In genomic region chr18:12647773-12648172, GRCh38 we compare ENCODE assay signal across 25 cellular contexts. TPM values are rescaled to one million over a fixed set of nuclear protein-coding genes. Genes with fewer than 3 reads are reported as not detected.
DNase-seq lines count a peak whose midpoint lies in the region; ATAC-seq, FAIRE-seq and TF ChIP-seq lines count a peak whose summit lies in the region.
"Had no signal": no experiment of that assay in that cellular context is flagged by ENCODE, and none has a peak within 500 bp of the region (broad histone marks: within the 10 kb centered on the region; RNA-seq: fewer than 3 reads in every experiment).

No MANE protein-coding gene starts in this region.

- FAIRE-seq in H1 (lab: Jason Lieb, UNC) = no peak
- FAIRE-seq: A549, D721Med, GM12892 had no signal

- H2BK5ac ChIP-seq in H1 (ENCODE audit: low read depth, low read length) = no peak overlapping the region

- H3K4me3 ChIP-seq in GM23338 (no peak overlapping the region), H1 (ENCODE audit: extremely low read depth in 1 of 4, insufficient read depth in 2 of 4, low read depth in 3 of 4, low read length in 4 of 4) (no peak overlapping the region; a peak in 1 of 8 replicates)
- H3K4me3 ChIP-seq: A549; BLaER1 treated with 17β-estradiol and CSF1 and Interleukin-3, amounts not matched to agents 10 nM and 100 nM; HAP-1 had no signal

- H3K14ac ChIP-seq in H1 (ENCODE audit: insufficient read length) = no peak overlapping the region

- no peaks in the 10 kb centered on the region for H3K79me1 ChIP-seq in H1 (ENCODE audit: low read depth, low read length)

- no peak for TF ChIP-seq POLR2A in H1 (IDR thresholded peaks at IDR 0.05; ENCODE audit: control extremely low read depth in 1 of 2, low read depth in 2 of 2, low read length in 2 of 2)

- POLR2A ChIA-PET in H1 (lab: Charles Lee; ENCODE audit: partially characterized antibody) = no interaction called here

- H3K36me3 ChIP-seq in GM23338 (ENCODE audit: insufficient read depth) (no peaks in the 10 kb centered on the region), H1 (ENCODE audit: control insufficient read depth in 2 of 4, insufficient read depth in 4 of 4, low read length in 3 of 4) (0 out of 8 replicates have a peak, but pooled peaks cover 0 to 3% (median 0%) of the 10 kb centered on the region in 4 experiments)
- H3K36me3 ChIP-seq: BE2C had no signal

- no peak for TF ChIP-seq RAD21 in H1 (IDR thresholded peaks at IDR 0.05 in 1 of 2, conservative IDR thresholded peaks at IDR 0.05 in 1 of 2; ENCODE audit: low read depth in 2 of 2, low read length in 2 of 2)

- H3K23ac ChIP-seq in H1 (ENCODE audit: insufficient read length) = no peak overlapping the region

- H2BK20ac ChIP-seq in H1 (ENCODE audit: low read length) = no peak overlapping the region

- no peak overlapping the region for H3K27ac ChIP-seq in GM23338 (ENCODE audit: low read depth)
- H3K27ac ChIP-seq in H1 (ENCODE audit: low read depth, low read length) = no peak overlapping the region
- H3K27ac ChIP-seq: A549; BLaER1 treated with 17β-estradiol and CSF1 and Interleukin-3, amounts not matched to agents 10 nM and 100 nM had no signal

- H3K9me2 ChIP-seq in GM23338 (ENCODE audit: insufficient read depth) = no peaks in the 10 kb centered on the region

- H4K20me1 ChIP-seq in GM23338 (replicated peaks; ENCODE audit: insufficient read depth) (no peaks in the 10 kb centered on the region), H1 (replicated peaks in 1 of 2; ENCODE audit: control insufficient read depth in 1 of 2, insufficient read depth in 2 of 2, low read length in 2 of 2) (no peaks in the 10 kb centered on the region)

- H3K9me3 Mint-ChIP-seq in GM23338 (no peaks in the 10 kb centered on the region; the same call in 2 of the 3 replicates), nephron progenitor cell (no peaks in the 10 kb centered on the region)
- H3K9me3 Mint-ChIP-seq in activated T-helper 17 cell treated with anti-CD3 and anti-CD28 coated beads, Interleukin-2, amount 50 U/mL, for 72 hours = no peaks in the 10 kb centered on the region
- H3K9me3 Mint-ChIP-seq: CD14-positive monocyte; CD4-positive, alpha-beta T cell; CD8-positive, alpha-beta memory T cell; HFFc6 had no signal

- TF ChIP-seq CTCF in GM23338 (conservative IDR thresholded peaks at IDR 0.05; ENCODE audit: low read depth in 2 of 2) (no peak), H1 (IDR thresholded peaks at IDR 0.05; ENCODE audit: control extremely low read depth in 1 of 3, insufficient read depth in 1 of 3, low read depth in 1 of 3, low read length in 3 of 3) (no peak), nephron progenitor cell (IDR thresholded peaks at IDR 0.05) (no peak)

- WGBS in H1 (ENCODE audit: extremely low coverage in 1 of 2, insufficient coverage in 1 of 2, insufficient read length in 1 of 2, insufficient replicate concordance in 2 of 2, low coverage in 1 of 2, low lambda C conversion rate in 2 of 2, missing lambda C conversion rate in 1 of 2), 2 experiments = 53% methylated on average over 3 of the region's 3 CpGs; no CpG with 5 or more reads in 1 of the 2 experiments

- no peak overlapping the region for H4K91ac ChIP-seq in H1 (replicated peaks; ENCODE audit: insufficient read length, low read length)

- H3K4me1 Mint-ChIP-seq in GM23338 (peaks cover 43% of the 10 kb centered on the region), nephron progenitor cell (peaks cover 15% of the 10 kb centered on the region)
- peaks cover 3% of the 10 kb centered on the region for H3K4me1 Mint-ChIP-seq in activated T-helper 17 cell treated with anti-CD3 and anti-CD28 coated beads, Interleukin-2, amount 50 U/mL, for 72 hours

- H3K18ac ChIP-seq in H1 (ENCODE audit: extremely low read depth, low read length) = no peak overlapping the region

- H3K27me3 Mint-ChIP-seq in GM23338 (ENCODE audit: insufficient read depth, low read depth, poor library complexity) (peaks cover 4% of the 10 kb centered on the region), nephron progenitor cell (ENCODE audit: low read depth, poor library complexity) (peaks cover 4% of the 10 kb centered on the region)
- H3K27me3 Mint-ChIP-seq in activated T-helper 17 cell treated with anti-CD3 and anti-CD28 coated beads, Interleukin-2, amount 50 U/mL, for 72 hours = peaks cover 11% of the 10 kb centered on the region

- H4K5ac ChIP-seq in H1 (ENCODE audit: insufficient read length, low read depth, low read length) = no peak overlapping the region

- H3K79me2 ChIP-seq in GM23338 (replicated peaks; ENCODE audit: insufficient read depth) (peaks cover 37% of the 10 kb centered on the region), H1 (ENCODE audit: control insufficient read depth in 1 of 2, insufficient read depth in 2 of 2, low read length in 2 of 2) (peaks cover 0 to 34% of the 10 kb centered on the region in 2 experiments; a peak in 2 of 4 replicates)

- H3K27me3 ChIP-seq in GM23338 (ENCODE audit: insufficient read depth) (no peaks in the 10 kb centered on the region), H1 (replicated peaks in 1 of 4; ENCODE audit: control insufficient read depth in 3 of 4, extremely low read depth in 1 of 4, insufficient read depth in 3 of 4, low read length in 3 of 4) (no peaks in the 10 kb centered on the region)
- H3K27me3 ChIP-seq: BE2C had no signal

- no peak overlapping the region for H2AFZ ChIP-seq in GM23338
- no peak overlapping the region for H2AFZ ChIP-seq in H1 (ENCODE audit: low read length)

- H3K9ac ChIP-seq in H1 (replicated peaks in 1 of 4; ENCODE audit: extremely low read depth in 1 of 4, low read depth in 3 of 4, low read length in 3 of 4) = no peak overlapping the region
- H3K9ac ChIP-seq: BLaER1 treated with 17β-estradiol and CSF1 and Interleukin-3, amounts not matched to agents 10 nM and 100 nM had no signal

- H3K9me3 ChIP-seq in H1 (ENCODE audit: insufficient read depth in 2 of 2, low read depth in 1 of 2, low read length in 1 of 2) = no peaks in the 10 kb centered on the region
- H3K9me3 ChIP-seq: A549; BE2C; BLaER1 treated with 17β-estradiol and CSF1 and Interleukin-3, amounts not matched to agents 10 nM and 100 nM; HAP-1 had no signal

- peak overlapping the region; percentile 30; the same call in 1 of the 2 replicates for H3K4me2 ChIP-seq in GM23338
- H3K4me2 ChIP-seq in H1 (ENCODE audit: insufficient read depth in 1 of 2, low read depth in 2 of 2, low read length in 2 of 2) = 0 out of 4 replicates have a peak overlapping the region, but pooled peaks of 1 of the 2 experiments have one; percentile 7
- H3K4me2 ChIP-seq: A549; BLaER1 treated with 17β-estradiol and CSF1 and Interleukin-3, amounts not matched to agents 10 nM and 100 nM had no signal

- H3K4me1 ChIP-seq in GM23338 (ENCODE audit: insufficient read depth) = peaks cover 34% of the 10 kb centered on the region
- peaks cover 5 to 11% (median 7%) of the 10 kb centered on the region in 4 experiments for H3K4me1 ChIP-seq in H1 (replicated peaks in 1 of 4; ENCODE audit: control insufficient read depth in 3 of 4, insufficient read depth in 4 of 4, low read length in 3 of 4)
- H3K4me1 ChIP-seq: BE2C had no signal

- H2BK12ac ChIP-seq in H1 (ENCODE audit: low read depth, low read length) = no peak overlapping the region

- H3K27ac Mint-ChIP-seq in GM23338 (peak overlapping the region; percentile 35; the same call in 1 of the 2 replicates), nephron progenitor cell (peak overlapping the region; percentile 34)
- peak overlapping the region; percentile 9 for H3K27ac Mint-ChIP-seq in activated T-helper 17 cell treated with anti-CD3 and anti-CD28 coated beads, Interleukin-2, amount 50 U/mL, for 72 hours
- H3K27ac Mint-ChIP-seq: CD4-positive, alpha-beta T cell; CD8-positive, alpha-beta memory T cell; HFFc6 had no signal

- H4K8ac ChIP-seq in H1 (ENCODE audit: extremely low read depth, insufficient read depth, low read length) = no peak overlapping the region

- no peaks in the 10 kb centered on the region for H3F3A ChIP-seq in GM23338 (replicated peaks; ENCODE audit: low read depth)

- ATAC-seq in GM23338 (peak; percentile 60), HG02610 (IDR thresholded peaks at IDR 0.05; ENCODE audit: unreplicated experiment) (no peak), HG03571 (IDR thresholded peaks at IDR 0.05; ENCODE audit: unreplicated experiment) (no peak)
- no peak for ATAC-seq in activated T-helper 17 cell treated with anti-CD3 and anti-CD28 coated beads, Interleukin-2, amount 50 U/mL, for 72 hours (replicated peaks)
- ATAC-seq: A549 had no signal

- TF ChIP-seq EP300 in H1 (IDR thresholded peaks at IDR 0.05; ENCODE audit: borderline replicate concordance in 1 of 2, low read depth in 2 of 2, low read length in 2 of 2) = no peak

- H3K36me3 Mint-ChIP-seq in GM23338 (ENCODE audit: low read depth) = no peaks in the 10 kb centered on the region
- H3K36me3 Mint-ChIP-seq in activated T-helper 17 cell treated with anti-CD3 and anti-CD28 coated beads, Interleukin-2, amount 50 U/mL, for 72 hours (ENCODE audit: low read depth) = no peaks in the 10 kb centered on the region
- H3K36me3 Mint-ChIP-seq in nephron progenitor cell (ENCODE audit: low read depth) = peaks cover 5% of the 10 kb centered on the region
- H3K36me3 Mint-ChIP-seq: CD14-positive monocyte had no signal

- DNase-seq in GM23338 (ENCODE audit: low spot score) (peak; percentile 51), H1 (ENCODE audit: low read depth in 1 of 2, low spot score in 2 of 2) (no peak), nephron progenitor cell (no peak), dermis blood vessel endothelial cell (no peak), middle frontal gyrus (ENCODE audit: extremely low spot score, low spot score) (no peak)
- DNase-seq: 8988T; ACHN; AML-193; BE2C; CD4-positive, alpha-beta T cell; CD8-positive, alpha-beta memory T cell; DMS 273 treated with DMSO at 0.1 percent for 48 hours; DMS79; EL; GF-D8; HFFc6 had no signal

- H3K23me2 ChIP-seq in H1 (ENCODE audit: low read depth, low read length) = peaks cover 2% of the 10 kb centered on the region; the same call in 1 of the 2 replicates

- H3K56ac ChIP-seq in H1 (replicated peaks; ENCODE audit: insufficient read length, low read depth, low read length) = no peak overlapping the region

- H3K4me3 Mint-ChIP-seq in GM23338 (no peak overlapping the region), nephron progenitor cell (no peak overlapping the region)
- no peak overlapping the region for H3K4me3 Mint-ChIP-seq in activated T-helper 17 cell treated with anti-CD3 and anti-CD28 coated beads, Interleukin-2, amount 50 U/mL, for 72 hours
- H3K4me3 Mint-ChIP-seq: CD14-positive monocyte; CD4-positive, alpha-beta T cell; CD8-positive, alpha-beta memory T cell; HFFc6 had no signal

- H2AK5ac ChIP-seq in H1 (ENCODE audit: low read depth, low read length) = no peak overlapping the region

- H2BK120ac ChIP-seq in H1 (replicated peaks; ENCODE audit: low read depth, low read length) = no peak overlapping the region

- H2BK15ac ChIP-seq in H1 (ENCODE audit: low read length) = no peak overlapping the region

- CTCF ChIA-PET in H1 (lab: Charles Lee; ENCODE audit: partially characterized antibody) = no interaction called here

- no peak overlapping the region for H3K4ac ChIP-seq in H1 (replicated peaks; ENCODE audit: insufficient read length, low read depth, low read length)

RNA-seq across cellular contexts. Expression of gene SPIRE1, which starts 10.1 kb away (rescaled TPM):
- 15.5 and 16.6 TPM in 2 replicates for total RNA-seq in GM23338 (2014; rRNA removed; shearing (Covaris generic))
- polyA plus RNA-seq in GM23338 (2016; fragmentation: Nextera tagmentation; extraction: Ambion mirVana) (2.9 and 5.0 TPM in 2 replicates), H1 (2011; rRNA removed) (3.7 and 6.0 TPM in 2 replicates)
- total RNA-seq in activated T-helper 17 cell treated with anti-CD3 and anti-CD28 coated beads, Interleukin-2, amount 50 U/mL, for 72 hours = 10 to 100 TPM in 1 of 2 donors, 1 to 10 TPM in 1; 5.0 to 12.4 TPM
- 19.0 and 21.5 TPM in 2 replicates for total RNA-seq in H1 (2021; fragmentation: NEBNext Ultra II Directional; extraction: Animal tissue kit (Norgen Biotek cat#: 25700))
- 7.2 TPM for polyA plus RNA-seq in H1 (2011; cell fraction: cytosol; rRNA removed)
- 7.5 TPM for polyA plus RNA-seq in H1 (2011; cell fraction: nucleus; rRNA removed)
- polyA plus RNA-seq in H1 (2012, experiment 1 of 2) = 9.3 to 17.6 TPM (median 11.7 TPM) in 4 replicates
- polyA plus RNA-seq in H1 (2012, experiment 2 of 2) = 0.94 TPM
- 12.4 TPM for polyA plus RNA-seq in H1 (2013, experiment 1 of 2)
- polyA plus RNA-seq in H1 (2013, experiment 2 of 2) = 12.5 TPM
- 15.4 and 17.5 TPM in 2 replicates for polyA minus RNA-seq in H1 (2011; rRNA and poly(A)+ RNA removed)
- 10.7 TPM for polyA minus RNA-seq in H1 (2011; cell fraction: cytosol; rRNA and poly(A)+ RNA removed)
- polyA minus RNA-seq in H1 (2011; cell fraction: nucleus; rRNA and poly(A)+ RNA removed) = 8.1 TPM
- total RNA-seq in dermis blood vessel endothelial cell = 22.5 and 25.5 TPM in 2 replicates

RNA-seq across cellular contexts. Expression of gene CEP76, which starts 54.8 kb away (rescaled TPM):
- 17.9 and 25.9 TPM in 2 replicates for total RNA-seq in GM23338 (2014; rRNA removed; shearing (Covaris generic))
- polyA plus RNA-seq in GM23338 (2016; fragmentation: Nextera tagmentation; extraction: Ambion mirVana) = 10.4 and 11.2 TPM in 2 replicates
- 10 to 100 TPM; 12.0 to 14.7 TPM for total RNA-seq in activated T-helper 17 cell treated with anti-CD3 and anti-CD28 coated beads, Interleukin-2, amount 50 U/mL, for 72 hours
- total RNA-seq in H1 (2021; fragmentation: NEBNext Ultra II Directional; extraction: Animal tissue kit (Norgen Biotek cat#: 25700)) = 14.3 and 18.1 TPM in 2 replicates
- polyA plus RNA-seq in H1 (2011; rRNA removed) = 6.7 and 9.0 TPM in 2 replicates
- 10.0 TPM for polyA plus RNA-seq in H1 (2011; cell fraction: cytosol; rRNA removed)
- 6.9 TPM for polyA plus RNA-seq in H1 (2011; cell fraction: nucleus; rRNA removed)
- polyA plus RNA-seq in H1 (2012, experiment 1 of 2) = 8.0 to 14.3 TPM (median 9.9 TPM) in 4 replicates
- 3.3 TPM for polyA plus RNA-seq in H1 (2012, experiment 2 of 2)
- polyA plus RNA-seq in H1 (2013, experiment 1 of 2) = 12.4 TPM
- 10.1 TPM for polyA plus RNA-seq in H1 (2013, experiment 2 of 2)
- polyA minus RNA-seq in H1 (2011; rRNA and poly(A)+ RNA removed) = 19.7 and 23.7 TPM in 2 replicates
- polyA minus RNA-seq in H1 (2011; cell fraction: cytosol; rRNA and poly(A)+ RNA removed) = 7.3 TPM
- polyA minus RNA-seq in H1 (2011; cell fraction: nucleus; rRNA and poly(A)+ RNA removed) = 17.2 TPM
- 14.8 and 18.2 TPM in 2 replicates for total RNA-seq in dermis blood vessel endothelial cell

RNA-seq across cellular contexts. Expression of gene PSMG2, which starts 55.1 kb away (rescaled TPM):
- 87.8 and 93.9 TPM in 2 replicates for total RNA-seq in GM23338 (2014; rRNA removed; shearing (Covaris generic))
- polyA plus RNA-seq in GM23338 (2016; fragmentation: Nextera tagmentation; extraction: Ambion mirVana) (151 and 154 TPM in 2 replicates), H1 (2011; rRNA removed) (36.3 and 52.9 TPM in 2 replicates)
- 100 to 1,000 TPM in 1 of 2 donors, 10 to 100 TPM in 1; 59.6 to 105 TPM for total RNA-seq in activated T-helper 17 cell treated with anti-CD3 and anti-CD28 coated beads, Interleukin-2, amount 50 U/mL, for 72 hours
- 76.5 and 79.3 TPM in 2 replicates for total RNA-seq in H1 (2021; fragmentation: NEBNext Ultra II Directional; extraction: Animal tissue kit (Norgen Biotek cat#: 25700))
- polyA plus RNA-seq in H1 (2011; cell fraction: cytosol; rRNA removed) = 44.2 TPM
- 32.0 TPM for polyA plus RNA-seq in H1 (2011; cell fraction: nucleus; rRNA removed)
- polyA plus RNA-seq in H1 (2012, experiment 1 of 2) = 58.6 to 64.6 TPM (median 61.0 TPM) in 4 replicates
- 48.5 TPM for polyA plus RNA-seq in H1 (2012, experiment 2 of 2)
- polyA plus RNA-seq in H1 (2013, experiment 1 of 2) = 61.7 TPM
- polyA plus RNA-seq in H1 (2013, experiment 2 of 2) = 64.3 TPM
- polyA minus RNA-seq in H1 (2011; rRNA and poly(A)+ RNA removed) = 41.1 and 42.7 TPM in 2 replicates
- polyA minus RNA-seq in H1 (2011; cell fraction: cytosol; rRNA and poly(A)+ RNA removed) = 40.6 TPM
- polyA minus RNA-seq in H1 (2011; cell fraction: nucleus; rRNA and poly(A)+ RNA removed) = 19.3 TPM
- 72.6 and 79.0 TPM in 2 replicates for total RNA-seq in dermis blood vessel endothelial cell
